Comparison of ENCODE assay signal across 26 cellular contexts in the genomic region with DNA sequence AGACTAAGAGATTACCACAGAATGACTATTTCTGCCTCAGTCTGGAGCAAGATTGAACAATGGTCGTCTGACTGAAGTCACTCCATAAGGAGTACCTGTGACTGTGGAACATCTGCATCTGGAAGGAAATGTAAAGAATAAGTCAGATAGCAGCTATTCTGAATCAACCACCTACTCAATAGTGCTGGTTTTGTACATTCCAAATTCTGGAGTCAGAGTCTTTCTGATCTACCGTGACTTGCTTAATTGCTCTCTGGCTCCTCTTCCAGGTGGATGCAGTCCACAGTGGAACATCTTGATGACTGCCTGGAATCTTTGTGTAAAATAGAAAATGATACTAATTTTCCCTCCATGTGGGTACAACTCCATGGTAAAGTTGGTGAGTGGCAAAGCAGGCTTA.
DNase-seq lines count a peak whose midpoint lies in the region; ATAC-seq and TF ChIP-seq lines count a peak whose summit lies in the region.
"Had no signal": no experiment of that assay in that cellular context is flagged by ENCODE, and none has a peak within 500 bp of the region (broad histone marks: within the 10 kb centered on the region; RNA-seq: fewer than 3 reads in every experiment).

No MANE protein-coding gene starts in this region.

- H3K4me3 Mint-ChIP-seq in HFFc6 (no peak overlapping the region), mesothelial cell of epicardium (no peak overlapping the region)
- H3K4me3 Mint-ChIP-seq in activated CD4-positive, alpha-beta memory T cell treated with anti-CD3 and anti-CD28 coated beads, Interleukin-2, amount 10 ng/mL, durations not matched to agents 7 days and 5 days: no peak overlapping the region
- H3K4me3 Mint-ChIP-seq: activated CD4-positive, alpha-beta memory T cell treated with anti-CD3 and anti-CD28 coated beads for 36 hours; activated naive CD8-positive, alpha-beta T cell treated with anti-CD3 and anti-CD28 coated beads for 36 hours; natural killer cell; stimulated activated memory B cell treated with anti-CD40 and anti-IgM and Interleukin-4, amounts not matched to agents 10 μg/mL and 1 μg/mL and 100 μg/mL, for 72 hours; T-cell had no signal

- H3K9me3 Mint-ChIP-seq in HFFc6: peaks cover 14% of the 10 kb centered on the region
- peaks cover 25% of the 10 kb centered on the region for H3K9me3 Mint-ChIP-seq in activated CD4-positive, alpha-beta memory T cell treated with anti-CD3 and anti-CD28 coated beads, Interleukin-2, amount 10 ng/mL, durations not matched to agents 7 days and 5 days
- H3K9me3 Mint-ChIP-seq in mesothelial cell of epicardium: peaks cover 10% of the 10 kb centered on the region

- DNase-seq in AG08395 (ENCODE audit: low spot score) (peak; percentile 36), HFFc6 (peak; percentile 24), RKO (ENCODE audit: low spot score) (peak; percentile 33), fibroblast of mammary gland (ENCODE audit: low read depth) (peak; percentile 51), mesothelial cell of epicardium (ENCODE audit: low spot score in 2 of 2, unreplicated experiment in 2 of 2) (no peak)
- DNase-seq in activated CD4-positive, alpha-beta memory T cell treated with anti-CD3 and anti-CD28 coated beads, Interleukin-2, amount 10 ng/mL, durations not matched to agents 7 days and 5 days: no peak
- DNase-seq: activated CD4-positive, alpha-beta memory T cell treated with anti-CD3 and anti-CD28 coated beads for 36 hours; activated naive CD8-positive, alpha-beta T cell treated with anti-CD3 and anti-CD28 coated beads for 36 hours; COR-L47; heart right ventricle; left lung; natural killer cell; NCI-H1092 treated with DMSO at 0.1 percent for 48 hours; NCI-H1930; NCI-H82; stimulated activated CD4-positive, alpha-beta T cell treated with anti-CD3 and anti-CD28 coated beads, Interleukin-2, amount 100 ng/mL, for 48 hours; T-cell had no signal

- H3K4me1 Mint-ChIP-seq in HFFc6 (ENCODE audit: low read depth) (peaks cover 28% of the 10 kb centered on the region), mesothelial cell of epicardium (peaks cover 19% of the 10 kb centered on the region)
- no peaks in the 10 kb centered on the region for H3K4me1 Mint-ChIP-seq in activated CD4-positive, alpha-beta memory T cell treated with anti-CD3 and anti-CD28 coated beads, Interleukin-2, amount 10 ng/mL, durations not matched to agents 7 days and 5 days
- H3K4me1 Mint-ChIP-seq: activated naive CD8-positive, alpha-beta T cell treated with anti-CD3 and anti-CD28 coated beads for 36 hours; natural killer cell; stimulated activated memory B cell treated with anti-CD40 and anti-IgM and Interleukin-4, amounts not matched to agents 10 μg/mL and 1 μg/mL and 100 μg/mL, for 72 hours; T-cell had no signal

- no peaks in the 10 kb centered on the region for H3K27me3 Mint-ChIP-seq in HFFc6 (ENCODE audit: insufficient read depth)
- H3K27me3 Mint-ChIP-seq in activated CD4-positive, alpha-beta memory T cell treated with anti-CD3 and anti-CD28 coated beads, Interleukin-2, amount 10 ng/mL, durations not matched to agents 7 days and 5 days: no peaks in the 10 kb centered on the region
- no peaks in the 10 kb centered on the region for H3K27me3 Mint-ChIP-seq in mesothelial cell of epicardium (ENCODE audit: low read depth)
- H3K27me3 Mint-ChIP-seq: activated CD4-positive, alpha-beta memory T cell treated with anti-CD3 and anti-CD28 coated beads for 36 hours; activated naive CD8-positive, alpha-beta T cell treated with anti-CD3 and anti-CD28 coated beads for 36 hours; stimulated activated memory B cell treated with anti-CD40 and anti-IgM and Interleukin-4, amounts not matched to agents 10 μg/mL and 1 μg/mL and 100 μg/mL, for 72 hours; T-cell had no signal

- POLR2A ChIA-PET in activated CD4-positive, alpha-beta memory T cell treated with anti-CD3 and anti-CD28 coated beads, Interleukin-2, amount 10 ng/mL, durations not matched to agents 7 days and 5 days (lab: Charles Lee): no interaction called here

- H3K4me3 ChIP-seq in fibroblast of mammary gland (ENCODE audit: control insufficient read depth, low read depth, low read length): no peak overlapping the region
- H3K4me3 ChIP-seq: ascending aorta, BLaER1, heart right ventricle, left lung, SJSA1, suprapubic skin, vagina had no signal

- H3K36me3 Mint-ChIP-seq in HFFc6 (ENCODE audit: low read depth) (peaks cover 20% of the 10 kb centered on the region), mesothelial cell of epicardium (peaks cover 9% of the 10 kb centered on the region)
- no peaks in the 10 kb centered on the region for H3K36me3 Mint-ChIP-seq in activated CD4-positive, alpha-beta memory T cell treated with anti-CD3 and anti-CD28 coated beads, Interleukin-2, amount 10 ng/mL, durations not matched to agents 7 days and 5 days (ENCODE audit: low read depth)
- H3K36me3 Mint-ChIP-seq: activated CD4-positive, alpha-beta memory T cell treated with anti-CD3 and anti-CD28 coated beads for 36 hours; activated naive CD8-positive, alpha-beta T cell treated with anti-CD3 and anti-CD28 coated beads for 36 hours; natural killer cell; stimulated activated memory B cell treated with anti-CD40 and anti-IgM and Interleukin-4, amounts not matched to agents 10 μg/mL and 1 μg/mL and 100 μg/mL, for 72 hours; T-cell had no signal

- CTCF ChIA-PET in activated CD4-positive, alpha-beta memory T cell treated with anti-CD3 and anti-CD28 coated beads, Interleukin-2, amount 10 ng/mL, durations not matched to agents 7 days and 5 days (lab: Charles Lee): no interaction called here

- no peak overlapping the region for H3K27ac Mint-ChIP-seq in HFFc6
- H3K27ac Mint-ChIP-seq in activated CD4-positive, alpha-beta memory T cell treated with anti-CD3 and anti-CD28 coated beads, Interleukin-2, amount 10 ng/mL, durations not matched to agents 7 days and 5 days: no peak overlapping the region
- no peak overlapping the region for H3K27ac Mint-ChIP-seq in mesothelial cell of epicardium
- H3K27ac Mint-ChIP-seq: activated CD4-positive, alpha-beta memory T cell treated with anti-CD3 and anti-CD28 coated beads for 36 hours; activated naive CD8-positive, alpha-beta T cell treated with anti-CD3 and anti-CD28 coated beads for 36 hours; natural killer cell; stimulated activated memory B cell treated with anti-CD40 and anti-IgM and Interleukin-4, amounts not matched to agents 10 μg/mL and 1 μg/mL and 100 μg/mL, for 72 hours; T-cell had no signal

- TF ChIP-seq CTCF in HFFc6 (IDR thresholded peaks at IDR 0.05) (no peak), fibroblast of mammary gland (conservative IDR thresholded peaks at IDR 0.05; ENCODE audit: control insufficient read depth, insufficient read depth, low read depth, low read length) (no peak), mesothelial cell of epicardium (IDR thresholded peaks at IDR 0.05; ENCODE audit: unreplicated experiment) (no peak)

- no peak for ATAC-seq in HG02588 (IDR thresholded peaks at IDR 0.05; ENCODE audit: unreplicated experiment)
- ATAC-seq in GM18873 (IDR thresholded peaks at IDR 0.05; ENCODE audit: low FRiP score, unreplicated experiment): no peak
- ATAC-seq: activated CD4-positive, CD25-positive, alpha-beta regulatory T cell treated with anti-CD3 and anti-CD28 coated beads, Interleukin-2, amount 50 U/mL, for 24 hours; heart right ventricle; left lung; natural killer cell; stimulated activated memory B cell treated with anti-CD40 and anti-IgM and Interleukin-4, amounts not matched to agents 10 μg/mL and 1 μg/mL and 100 μg/mL, for 72 hours; T-cell had no signal

Comparison
In these comparisons a context has a peak if more than half of its experiments do, and no peak if none do; other contexts are left out.
1. DNase-seq: peak in AG08395 (single experiment), HFFc6 (single experiment), RKO (single experiment) and fibroblast of mammary gland (single experiment); none in activated CD4-positive, alpha-beta memory T cell treated with anti-CD3 and anti-CD28 coated beads, Interleukin-2, amount 10 ng/mL, durations not matched to agents 7 days and 5 days (single experiment) and mesothelial cell of epicardium (0 of 2).